In genomic region chr17:81635431-81635830, GRCh38 we compare ENCODE assay signal across 1 cellular context.
TF ChIP-seq lines count a peak whose summit lies in the region.

No MANE protein-coding gene starts in this region.

TF ChIP-seq in H1, 55 proteins besides CTCF, POLR2A, EP300 and RAD21:
- TF ChIP-seq USF2 (IDR thresholded peaks at IDR 0.05; ENCODE audit: low read length) (no peak), TEAD4 (IDR thresholded peaks at IDR 0.05; ENCODE audit: low read depth, low read length) (no peak), TCF12 (IDR thresholded peaks at IDR 0.05; ENCODE audit: low read depth, low read length) (no peak), TBP (IDR thresholded peaks at IDR 0.05; ENCODE audit: low read depth, low read length) (no peak), KDM5A (IDR thresholded peaks at IDR 0.05; ENCODE audit: low read length) (no peak), SP2 (IDR thresholded peaks at IDR 0.05; ENCODE audit: low read length) (no peak), HDAC6 (IDR thresholded peaks at IDR 0.05; ENCODE audit: low read depth, low read length) (no peak), BCL11A (IDR thresholded peaks at IDR 0.05; ENCODE audit: low read depth in 2 of 2, low read length in 2 of 2) (no peak), SAP30 (IDR thresholded peaks at IDR 0.05; ENCODE audit: insufficient read depth, insufficient replicate concordance, low read length) (no peak), POU5F1 (IDR thresholded peaks at IDR 0.05; ENCODE audit: low read depth, low read length) (no peak), EZH2 (IDR thresholded peaks at IDR 0.05; ENCODE audit: low read depth, low read length, severe bottlenecking) (no peak), ZNF274 (IDR thresholded peaks at IDR 0.05; ENCODE audit: borderline replicate concordance, extremely low read depth, low read length) (no peak), JUN (IDR thresholded peaks at IDR 0.05; ENCODE audit: low read depth, low read length) (no peak), YY1 (IDR thresholded peaks at IDR 0.05; ENCODE audit: low read depth, low read length) (no peak), CHD7 (IDR thresholded peaks at IDR 0.05; ENCODE audit: insufficient replicate concordance, low read length) (no peak), EGR1 (IDR thresholded peaks at IDR 0.05; ENCODE audit: borderline replicate concordance, low read depth, low read length) (no peak), BRCA1 (IDR thresholded peaks at IDR 0.05; ENCODE audit: low read depth, low read length) (no peak)
- TF ChIP-seq, protein P1, sequence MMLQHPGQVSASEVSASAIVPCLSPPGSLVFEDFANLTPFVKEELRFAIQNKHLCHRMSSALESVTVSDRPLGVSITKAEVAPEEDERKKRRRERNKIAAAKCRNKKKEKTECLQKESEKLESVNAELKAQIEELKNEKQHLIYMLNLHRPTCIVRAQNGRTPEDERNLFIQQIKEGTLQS (IDR thresholded peaks at IDR 0.05; ENCODE audit: insufficient read depth, low read depth, low read length), result no peak
